ENCODE assay signal across 9 cellular contexts in the genomic region with DNA sequence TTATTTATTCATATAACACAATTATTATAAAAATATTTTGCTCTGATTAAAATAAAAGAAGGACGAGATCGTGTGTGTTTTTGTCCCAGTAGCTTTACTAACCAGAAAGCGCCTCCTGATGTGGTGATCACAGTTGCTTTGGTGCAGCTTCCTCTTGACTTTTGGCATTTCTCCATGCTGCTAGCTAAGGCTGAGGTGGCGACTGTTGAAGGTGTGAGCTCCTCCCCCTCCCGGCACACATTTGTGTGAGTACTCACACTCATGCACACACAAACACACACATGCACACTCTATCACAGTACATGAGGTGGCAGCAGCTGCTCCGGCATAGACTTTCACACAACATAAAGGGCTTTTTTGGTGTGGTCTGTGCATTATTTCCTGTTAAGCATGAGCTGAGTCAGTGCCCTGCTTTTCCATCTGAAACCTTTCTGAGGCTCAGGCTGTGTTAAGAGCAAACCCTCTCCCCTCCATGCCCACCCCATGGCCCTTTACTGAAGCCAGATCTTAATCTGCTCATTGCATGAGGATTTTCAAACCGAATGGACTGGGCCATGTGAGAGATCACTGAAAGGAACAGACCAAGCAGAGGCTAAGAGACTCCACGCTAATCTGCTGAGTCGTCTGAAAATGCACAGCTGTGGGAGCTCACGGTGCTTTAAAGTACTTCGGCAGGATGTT. TPM values are rescaled to one million over a fixed set of nuclear protein-coding genes. Genes with fewer than 3 reads are reported as not detected.
DNase-seq lines count a peak whose midpoint lies in the region; ATAC-seq and TF ChIP-seq lines count a peak whose summit lies in the region.
"Not testable (repeated sequence)": the region's sequence is repeated elsewhere in the genome, so short reads cannot be mapped to it uniquely, and the experiment has no call there.
"Had no signal": no experiment of that assay in that cellular context is flagged by ENCODE, and none has a peak within 500 bp of the region (broad histone marks: within the 10 kb centered on the region; RNA-seq: fewer than 3 reads in every experiment).

No MANE protein-coding gene starts in this region.

- not testable (repeated sequence) for H3K27me3 Mint-ChIP-seq in activated CD4-positive, alpha-beta memory T cell treated with anti-CD3 and anti-CD28 coated beads for 36 hours; activated naive CD8-positive, alpha-beta T cell treated with anti-CD3 and anti-CD28 coated beads for 36 hours

- not testable (repeated sequence) for H3K27me3 ChIP-seq in right lobe of liver

- not testable (repeated sequence) for H3K9me3 Mint-ChIP-seq in activated CD4-positive, alpha-beta memory T cell treated with anti-CD3 and anti-CD28 coated beads for 36 hours; activated naive CD8-positive, alpha-beta T cell treated with anti-CD3 and anti-CD28 coated beads for 36 hours

- CTCF ChIA-PET in activated CD4-positive, alpha-beta memory T cell treated with anti-CD3 and anti-CD28 coated beads for 36 hours (lab: Charles Lee), result not testable (repeated sequence)

- intact Hi-C loops in activated CD4-positive, alpha-beta memory T cell treated with anti-CD3 and anti-CD28 coated beads for 36 hours (cut with micrococcal nuclease); right lobe of liver (cut with DNase I): not testable (repeated sequence)

- not testable (repeated sequence) for H3K9me3 ChIP-seq in right lobe of liver

- H3K4me1 Mint-ChIP-seq in activated CD4-positive, alpha-beta memory T cell treated with anti-CD3 and anti-CD28 coated beads for 36 hours (ENCODE audit: low read depth); activated naive CD8-positive, alpha-beta T cell treated with anti-CD3 and anti-CD28 coated beads for 36 hours: not testable (repeated sequence)

- not testable (repeated sequence) for H3K27ac ChIP-seq in right lobe of liver

- not testable (repeated sequence) for H3K4me1 ChIP-seq in right lobe of liver

- peak overlapping the region; percentile 61 for H3K4me3 Mint-ChIP-seq in activated CD4-positive, alpha-beta memory T cell treated with anti-CD3 and anti-CD28 coated beads for 36 hours
- peak overlapping the region; percentile 65 for H3K4me3 Mint-ChIP-seq in activated naive CD8-positive, alpha-beta T cell treated with anti-CD3 and anti-CD28 coated beads for 36 hours

- H3K36me3 ChIP-seq in right lobe of liver, result not testable (repeated sequence)

- ATAC-seq in GM21447 (IDR thresholded peaks at IDR 0.05; ENCODE audit: unreplicated experiment) (peak; percentile 84), HG03064 (IDR thresholded peaks at IDR 0.05; ENCODE audit: low read depth, unreplicated experiment) (peak; percentile 80), right lobe of liver (peak; percentile 67 to 82 (median 76))

- H3K27ac Mint-ChIP-seq in activated CD4-positive, alpha-beta memory T cell treated with anti-CD3 and anti-CD28 coated beads for 36 hours, result peak overlapping the region; percentile 64
- H3K27ac Mint-ChIP-seq in activated naive CD8-positive, alpha-beta T cell treated with anti-CD3 and anti-CD28 coated beads for 36 hours, result peak overlapping the region; percentile 68

- peak; percentile 3 for DNase-seq in ELR (ENCODE audit: low read depth)
- peak; percentile 64 for DNase-seq in NB4 (ENCODE audit: low read depth)
- peak; percentile 79 for DNase-seq in activated CD4-positive, alpha-beta memory T cell treated with anti-CD3 and anti-CD28 coated beads for 36 hours
- peak; percentile 52 for DNase-seq in activated naive CD8-positive, alpha-beta T cell treated with anti-CD3 and anti-CD28 coated beads for 36 hours
- DNase-seq in right lobe of liver, result not testable (repeated sequence)
- peak; percentile 24 to 37 for DNase-seq in stimulated activated CD8-positive, alpha-beta memory T cell treated with anti-CD3 and anti-CD28 coated beads, Interleukin-2, amount 100 ng/mL, for 1 hour (ENCODE audit: low read depth in 2 of 2)

- not testable (repeated sequence) for TF ChIP-seq CTCF in NB4 (IDR thresholded peaks at IDR 0.05; ENCODE audit: low read depth, low read length); right lobe of liver (IDR thresholded peaks at IDR 0.05)

- TF ChIP-seq POLR2A in NB4 (IDR thresholded peaks at IDR 0.05; ENCODE audit: extremely low read depth, insufficient read length); right lobe of liver (IDR thresholded peaks at IDR 0.05): not testable (repeated sequence)

- not testable (repeated sequence) for H3K36me3 Mint-ChIP-seq in activated CD4-positive, alpha-beta memory T cell treated with anti-CD3 and anti-CD28 coated beads for 36 hours; activated naive CD8-positive, alpha-beta T cell treated with anti-CD3 and anti-CD28 coated beads for 36 hours

- H3K4me3 ChIP-seq in NB4 (ENCODE audit: low read depth, low read length), result peak overlapping the region; percentile 47
- H3K4me3 ChIP-seq in right lobe of liver, result not testable (repeated sequence)

- POLR2A ChIA-PET in activated CD4-positive, alpha-beta memory T cell treated with anti-CD3 and anti-CD28 coated beads for 36 hours (lab: Charles Lee), result not testable (repeated sequence)

- 8% methylated on average over 7 of the region's 11 CpGs for WGBS in right lobe of liver (ENCODE audit: insufficient coverage, low coverage, low lambda C conversion rate, missing lambda C conversion rate)

RNA-seq across cellular contexts. Expression of a gene that starts 53.3 kb away (rescaled TPM):
- under 1 TPM in 1 of 2 experiments, not detected in 1; 0.12 TPM for total RNA-seq in activated CD4-positive, alpha-beta memory T cell treated with anti-CD3 and anti-CD28 coated beads for 36 hours
- total RNA-seq in activated naive CD8-positive, alpha-beta T cell treated with anti-CD3 and anti-CD28 coated beads for 36 hours, result under 1 TPM; 0.16 to 0.18 TPM
- total RNA-seq in right lobe of liver, result under 1 TPM in 2 of 6 experiments, not detected in 4; 0.11 to 0.14 TPM
- total RNA-seq: ascending aorta had no signal
